ENCODE assay signal across 1 cellular context in the genomic region with DNA sequence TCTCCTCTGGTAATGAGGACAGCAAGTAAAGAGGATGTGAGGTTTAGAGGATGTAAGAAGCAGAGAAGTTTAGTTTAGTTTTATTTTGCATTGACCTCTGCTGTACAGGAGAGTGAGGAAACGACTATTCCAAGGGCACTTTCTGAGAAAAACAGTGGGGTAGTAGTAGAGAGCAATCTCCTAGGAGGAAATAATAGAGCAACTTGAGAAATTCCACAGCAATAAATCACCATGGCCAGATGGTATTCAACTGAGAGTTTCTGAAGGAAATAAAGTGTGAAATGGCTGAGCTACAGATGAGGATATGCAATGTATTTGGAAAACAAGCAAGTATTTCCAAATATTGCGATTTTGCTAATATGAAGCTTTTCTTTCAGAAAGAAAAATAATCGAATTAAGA.
TF ChIP-seq lines count a peak whose summit lies in the region.

No MANE protein-coding gene starts in this region.

TF ChIP-seq in IMR-90, 13 proteins besides CTCF, POLR2A, EP300 and RAD21:
- TF ChIP-seq ELK1 (IDR thresholded peaks at IDR 0.05; ENCODE audit: borderline replicate concordance, low read depth, low read length) (no peak), MXI1 (IDR thresholded peaks at IDR 0.05; ENCODE audit: borderline replicate concordance, low read depth, low read length) (no peak), CEBPB (IDR thresholded peaks at IDR 0.05; ENCODE audit: low read depth, low read length) (no peak), RCOR1 (IDR thresholded peaks at IDR 0.05; ENCODE audit: insufficient replicate concordance, low read length) (no peak), MAZ (IDR thresholded peaks at IDR 0.05; ENCODE audit: borderline replicate concordance, low read depth, low read length) (no peak), NFE2L2 (IDR thresholded peaks at IDR 0.05; ENCODE audit: low read depth, low read length) (no peak), CHD1 (IDR thresholded peaks at IDR 0.05; ENCODE audit: low read depth, low read length) (no peak), SMC3 (IDR thresholded peaks at IDR 0.05; ENCODE audit: low read depth, low read length) (no peak), RFX5 (IDR thresholded peaks at IDR 0.05; ENCODE audit: low read depth, low read length) (no peak), BHLHE40 (IDR thresholded peaks at IDR 0.05; ENCODE audit: low read depth, low read length) (no peak), MAFK (IDR thresholded peaks at IDR 0.05; ENCODE audit: low read depth, low read length) (no peak), FOS (IDR thresholded peaks at IDR 0.05; ENCODE audit: low read depth, low read length) (no peak)
- TF ChIP-seq, protein P1, sequence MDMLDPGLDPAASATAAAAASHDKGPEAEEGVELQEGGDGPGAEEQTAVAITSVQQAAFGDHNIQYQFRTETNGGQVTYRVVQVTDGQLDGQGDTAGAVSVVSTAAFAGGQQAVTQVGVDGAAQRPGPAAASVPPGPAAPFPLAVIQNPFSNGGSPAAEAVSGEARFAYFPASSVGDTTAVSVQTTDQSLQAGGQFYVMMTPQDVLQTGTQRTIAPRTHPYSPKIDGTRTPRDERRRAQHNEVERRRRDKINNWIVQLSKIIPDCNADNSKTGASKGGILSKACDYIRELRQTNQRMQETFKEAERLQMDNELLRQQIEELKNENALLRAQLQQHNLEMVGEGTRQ (IDR thresholded peaks at IDR 0.05; ENCODE audit: low read depth, low read length) = no peak
TF ChIP-seq in IMR-90: peak in this region for 0.
